9 cellular contexts compared by ENCODE assay signal in genomic region chr12:52351196-52352059, GRCh38. TPM values are rescaled to one million over a fixed set of nuclear protein-coding genes. Genes with fewer than 3 reads are reported as not detected.
A peak's percentile ranks its signal among the peaks of the same experiment; 100 is the strongest.
DNase-seq lines count a peak whose midpoint lies in the region; ATAC-seq, FAIRE-seq and TF ChIP-seq lines count a peak whose summit lies in the region.
"Had no signal": no experiment of that assay in that cellular context is flagged by ENCODE, and none has a peak within 500 bp of the region (broad histone marks: within the 10 kb centered on the region; RNA-seq: fewer than 3 reads in every experiment).

No MANE protein-coding gene starts in this region.

- no peaks in the 10 kb centered on the region for H3K79me2 ChIP-seq in HepG2 (ENCODE audit: insufficient read depth, low read length)
- no peaks in the 10 kb centered on the region for H3K79me2 ChIP-seq in smooth muscle cell (ENCODE audit: low read depth)

- no peak overlapping the region for H3K27ac Mint-ChIP-seq in activated naive CD4-positive, alpha-beta T cell treated with anti-CD3 and anti-CD28 coated beads, Interleukin-2, amount 50 U/mL, for 24 hours

- H3K27ac ChIP-seq in right lobe of liver = no peak overlapping the region
- H3K27ac ChIP-seq in HepG2 (ENCODE audit: extremely low read length, insufficient read depth, low read length) = no peak overlapping the region
- peak overlapping the region; percentile 70 to 95 (median 93) for H3K27ac ChIP-seq in thyroid gland
- H3K27ac ChIP-seq in smooth muscle cell (ENCODE audit: low read depth) = no peak overlapping the region

- no peak for TF ChIP-seq RAD21 in HepG2 (CRISPR knock-in tag; IDR thresholded peaks at IDR 0.05)

- H3K9ac ChIP-seq in HepG2 (ENCODE audit: insufficient read depth, low read depth, low read length) = no peak overlapping the region
- no peak overlapping the region for H3K9ac ChIP-seq in smooth muscle cell (ENCODE audit: low read depth)

- no TSS peak for BruUV-seq in HepG2 (replicated peaks; lab: Mats Ljungman, UMichigan)

- peak overlapping the region; percentile 51 for H3K4me3 Mint-ChIP-seq in activated naive CD4-positive, alpha-beta T cell treated with anti-CD3 and anti-CD28 coated beads, Interleukin-2, amount 50 U/mL, for 24 hours

- no peaks in the 10 kb centered on the region for H3F3A ChIP-seq in smooth muscle cell (ENCODE audit: low read depth)

- in situ Hi-C loops in HepG2 (cut with HindIII; ENCODE audit: extremely low pct_ligation_motif_present, low pct_unique_long_range_greater_than_20kb) = no loop called here

- H3K9me3 ChIP-seq in right lobe of liver (no peaks in the 10 kb centered on the region), HepG2 (ENCODE audit: low read length) (no peaks in the 10 kb centered on the region), mucosa of descending colon (no peaks in the 10 kb centered on the region), thyroid gland (no peaks in the 10 kb centered on the region), smooth muscle cell (replicated peaks; ENCODE audit: low read depth) (no peaks in the 10 kb centered on the region)

- no peak for TF ChIP-seq CTCF in right lobe of liver (IDR thresholded peaks at IDR 0.05)
- no peak for TF ChIP-seq CTCF in HepG2 (CRISPR knock-in tag; IDR thresholded peaks at IDR 0.05)
- no peak for TF ChIP-seq CTCF in mucosa of descending colon (IDR thresholded peaks at IDR 0.05)
- no peak for TF ChIP-seq CTCF in thyroid gland (IDR thresholded peaks at IDR 0.05)
- TF ChIP-seq CTCF in smooth muscle cell (IDR thresholded peaks at IDR 0.05; ENCODE audit: borderline replicate concordance, insufficient read depth, poor library complexity, severe bottlenecking) = no peak

- no peaks in the 10 kb centered on the region for H3K36me3 Mint-ChIP-seq in activated naive CD4-positive, alpha-beta T cell treated with anti-CD3 and anti-CD28 coated beads, Interleukin-2, amount 50 U/mL, for 24 hours

- peak; percentile 49 to 84 (median 77) for DNase-seq in right lobe of liver
- DNase-seq in HepG2 (ENCODE audit: low spot score) = no peak
- no peak for DNase-seq in mucosa of descending colon
- peak; percentile 90 to 92 for DNase-seq in thyroid gland
- DNase-seq in smooth muscle cell (lab: John Stamatoyannopoulos, UW; ENCODE audit: unreplicated experiment) = no peak

- H3K4me1 ChIP-seq in right lobe of liver (peaks cover 0 to 12% (median 0%) of the 10 kb centered on the region in 4 donors), HepG2 (ENCODE audit: insufficient read depth, low read length) (peaks cover 9% of the 10 kb centered on the region), mucosa of descending colon (ENCODE audit: low read depth) (no peaks in the 10 kb centered on the region), thyroid gland (peaks cover 53 to 61% of the 10 kb centered on the region in 2 donors), smooth muscle cell (ENCODE audit: low read depth) (no peaks in the 10 kb centered on the region)

- no peak overlapping the region for H3K4me2 ChIP-seq in HepG2 (ENCODE audit: low read depth, low read length)
- no peak overlapping the region for H3K4me2 ChIP-seq in smooth muscle cell

- TF ChIP-seq POLR2A in right lobe of liver (IDR thresholded peaks at IDR 0.05) = no peak
- no peak for TF ChIP-seq POLR2A in HepG2 (IDR thresholded peaks at IDR 0.05; ENCODE audit: insufficient read depth in 1 of 2, low read depth in 2 of 2, low read length in 2 of 2)
- TF ChIP-seq POLR2A in thyroid gland (IDR thresholded peaks at IDR 0.05) = peak in 1 of 2 donors; percentile 29

- POLR2A ChIA-PET in HepG2 (lab: Yijun Ruan, JAX) = no interaction called here

- ATAC-seq in right lobe of liver = peak; percentile 69 to 87 (median 82)
- no peak for ATAC-seq in HepG2
- ATAC-seq in mucosa of descending colon = peak; percentile 24
- ATAC-seq in GM18517 (IDR thresholded peaks at IDR 0.05; ENCODE audit: unreplicated experiment) = no peak
- ATAC-seq in GM19351 (IDR thresholded peaks at IDR 0.05; ENCODE audit: unreplicated experiment) = no peak

- FAIRE-seq in HepG2 (lab: Jason Lieb, UNC) = no peak

- H3K4me3 ChIP-seq in right lobe of liver (no peak overlapping the region), HepG2 (replicated peaks in 1 of 3; ENCODE audit: insufficient read depth in 1 of 3, low read depth in 2 of 3, low read length in 3 of 3) (no peak overlapping the region), mucosa of descending colon (no peak overlapping the region), thyroid gland (replicated peaks in 1 of 3) (no peak overlapping the region), smooth muscle cell (no peak overlapping the region)

- no peak overlapping the region for H2AFZ ChIP-seq in HepG2 (ENCODE audit: low read length)
- H2AFZ ChIP-seq in smooth muscle cell (ENCODE audit: low read depth) = no peak overlapping the region

- 10% methylated on average over 6 of the region's 9 CpGs for WGBS in right lobe of liver (ENCODE audit: insufficient coverage, low coverage, low lambda C conversion rate, missing lambda C conversion rate)
- 2% methylated on average over 6 of the region's 9 CpGs for WGBS in HepG2 (ENCODE audit: low lambda C conversion rate)
- 20 to 24% methylated on average over 9 of the region's 9 CpGs for WGBS in thyroid gland, 2 donors
- WGBS in smooth muscle cell (ENCODE audit: low lambda C conversion rate) = 84% methylated on average over 9 of the region's 9 CpGs

- H3K27me3 Mint-ChIP-seq in activated naive CD4-positive, alpha-beta T cell treated with anti-CD3 and anti-CD28 coated beads, Interleukin-2, amount 50 U/mL, for 24 hours = no peaks in the 10 kb centered on the region

- H3K9me3 Mint-ChIP-seq in activated naive CD4-positive, alpha-beta T cell treated with anti-CD3 and anti-CD28 coated beads, Interleukin-2, amount 50 U/mL, for 24 hours = no peaks in the 10 kb centered on the region

- intact Hi-C loops in right lobe of liver (cut with DNase I) = no loop called here
- intact Hi-C loops in HepG2 (cut with micrococcal nuclease; ENCODE audit: unreplicated experiment) = loop anchor here (5.0 kb wide), 1 partner anchor 409 kb away; no protein-coding TSS in a partner anchor
- intact Hi-C loops in mucosa of descending colon (cut with DNase I, micrococcal nuclease) = no loop called here
- intact Hi-C loops in thyroid gland (cut with DNase I) = no loop called here

- TF ChIP-seq EP300 in HepG2 (IDR thresholded peaks at IDR 0.05; ENCODE audit: low read depth in 2 of 2, low read length in 2 of 2) (no peak), HepG2 (CRISPR knock-in tag; IDR thresholded peaks at IDR 0.05; ENCODE audit: borderline replicate concordance) (no peak)

- H3K36me3 ChIP-seq in right lobe of liver (no peaks in the 10 kb centered on the region), HepG2 (replicated peaks in 1 of 2; ENCODE audit: control insufficient read depth in 1 of 2, insufficient read depth in 2 of 2, low read length in 2 of 2) (no peaks in the 10 kb centered on the region), mucosa of descending colon (ENCODE audit: low read depth) (no peaks in the 10 kb centered on the region), thyroid gland (no peaks in the 10 kb centered on the region), smooth muscle cell (ENCODE audit: low read depth) (no peaks in the 10 kb centered on the region)

- H3K27me3 ChIP-seq in right lobe of liver (no peaks in the 10 kb centered on the region), HepG2 (ENCODE audit: control insufficient read depth in 1 of 2, insufficient read depth in 2 of 2, low read length in 2 of 2) (peaks cover 0 to 32% of the 10 kb centered on the region in 2 experiments; a peak in 4 of 5 replicates), thyroid gland (no peaks in the 10 kb centered on the region), smooth muscle cell (ENCODE audit: low read depth) (peaks cover 54% of the 10 kb centered on the region)

- CTCF ChIA-PET in HepG2 (lab: Yijun Ruan, JAX; ENCODE audit: low intra/inter-chr PET ratio, low total read pairs) = no interaction called here

- H4K20me1 ChIP-seq in HepG2 (ENCODE audit: insufficient read depth, low read length) (no peaks in the 10 kb centered on the region), smooth muscle cell (ENCODE audit: low read depth) (no peaks in the 10 kb centered on the region)

- peaks cover 22% of the 10 kb centered on the region for H3K4me1 Mint-ChIP-seq in activated naive CD4-positive, alpha-beta T cell treated with anti-CD3 and anti-CD28 coated beads, Interleukin-2, amount 50 U/mL, for 24 hours

RNA-seq across cellular contexts. Expression of gene KRT85, which starts 15.9 kb away (rescaled TPM):
- total RNA-seq in right lobe of liver (not detected), HepG2 (2016; rRNA removed; fragmentation: Illumina TruSeq; extraction: Trizol) (not detected in 2 replicates), mucosa of descending colon (not detected), thyroid gland (not detected), smooth muscle cell (not detected in 2 replicates)
- not detected in 2 replicates for total RNA-seq in HepG2 (2016; cell fraction: cytosol; rRNA removed; fragmentation: Illumina TruSeq; extraction: Trizol; ENCODE audit: low read depth)
- total RNA-seq in HepG2 (2016; cell fraction: insoluble cytoplasmic fraction; rRNA removed; fragmentation: Illumina TruSeq; extraction: Trizol) = not detected in 2 replicates
- not detected in 2 replicates for total RNA-seq in HepG2 (2016; cell fraction: membrane; rRNA removed; fragmentation: Illumina TruSeq; extraction: Trizol)
- not detected in 2 replicates for total RNA-seq in HepG2 (2016; cell fraction: nucleus; rRNA removed; fragmentation: Illumina TruSeq; extraction: Trizol)
- polyA plus RNA-seq in HepG2 (2011; rRNA removed) (not detected in 2 replicates), smooth muscle cell (not detected in 2 replicates)
- not detected in 2 replicates for polyA plus RNA-seq in HepG2 (2011; cell fraction: cytosol; rRNA removed)
- polyA plus RNA-seq in HepG2 (2011; cell fraction: nucleus; rRNA removed) = not detected in 2 replicates
- not detected in 2 replicates for polyA plus RNA-seq in HepG2 (2012)
- not detected in 2 replicates for polyA plus RNA-seq in HepG2 (2016; cell fraction: cytosol; fragmentation: Illumina TruSeq; extraction: Trizol; ENCODE audit: low read depth)
- not detected in 2 replicates for polyA plus RNA-seq in HepG2 (2016; cell fraction: insoluble cytoplasmic fraction; fragmentation: Illumina TruSeq; extraction: Trizol; ENCODE audit: low read depth)
- not detected in 2 replicates for polyA plus RNA-seq in HepG2 (2016; cell fraction: membrane; fragmentation: Illumina TruSeq; extraction: Trizol; ENCODE audit: low read depth)
- polyA plus RNA-seq in HepG2 (2016; cell fraction: nucleus; fragmentation: Illumina TruSeq; extraction: Trizol; ENCODE audit: insufficient read depth, low read depth) = not detected in 2 replicates
- polyA minus RNA-seq in HepG2 (2011; rRNA and poly(A)+ RNA removed; ENCODE audit: low replicate concordance) = not detected in 2 replicates
- not detected in 2 replicates for polyA minus RNA-seq in HepG2 (2011; cell fraction: cytosol; rRNA and poly(A)+ RNA removed)
- not detected in 2 replicates for polyA minus RNA-seq in HepG2 (2011; cell fraction: nucleus; rRNA and poly(A)+ RNA removed)
- total RNA-seq: renal cortical epithelial cell had no signal

RNA-seq across cellular contexts. Expression of gene KRT83, which starts 30.2 kb away (rescaled TPM):
- not detected for total RNA-seq in right lobe of liver
- total RNA-seq in HepG2 (2016; rRNA removed; fragmentation: Illumina TruSeq; extraction: Trizol) = not detected in 2 replicates
- not detected in 2 replicates for total RNA-seq in HepG2 (2016; cell fraction: cytosol; rRNA removed; fragmentation: Illumina TruSeq; extraction: Trizol; ENCODE audit: low read depth)
- total RNA-seq in HepG2 (2016; cell fraction: insoluble cytoplasmic fraction; rRNA removed; fragmentation: Illumina TruSeq; extraction: Trizol) = not detected in 2 replicates
- total RNA-seq in HepG2 (2016; cell fraction: membrane; rRNA removed; fragmentation: Illumina TruSeq; extraction: Trizol) = not detected in 2 replicates
- total RNA-seq in HepG2 (2016; cell fraction: nucleus; rRNA removed; fragmentation: Illumina TruSeq; extraction: Trizol) = not detected in 2 replicates
- not detected in 2 replicates for polyA plus RNA-seq in HepG2 (2011; rRNA removed)
- not detected in 2 replicates for polyA plus RNA-seq in HepG2 (2011; cell fraction: cytosol; rRNA removed)
- polyA plus RNA-seq in HepG2 (2011; cell fraction: nucleus; rRNA removed) = not detected in 2 replicates
- polyA plus RNA-seq in HepG2 (2012) = not detected in 2 replicates
- polyA plus RNA-seq in HepG2 (2016; cell fraction: cytosol; fragmentation: Illumina TruSeq; extraction: Trizol; ENCODE audit: low read depth) = not detected in 2 replicates
- not detected in 2 replicates for polyA plus RNA-seq in HepG2 (2016; cell fraction: insoluble cytoplasmic fraction; fragmentation: Illumina TruSeq; extraction: Trizol; ENCODE audit: low read depth)
- not detected in 2 replicates for polyA plus RNA-seq in HepG2 (2016; cell fraction: membrane; fragmentation: Illumina TruSeq; extraction: Trizol; ENCODE audit: low read depth)
- not detected in 2 replicates for polyA plus RNA-seq in HepG2 (2016; cell fraction: nucleus; fragmentation: Illumina TruSeq; extraction: Trizol; ENCODE audit: insufficient read depth, low read depth)
- 0.98 TPM in 1 of 2 replicates, not detected in the other for polyA minus RNA-seq in HepG2 (2011; rRNA and poly(A)+ RNA removed; ENCODE audit: low replicate concordance)
- polyA minus RNA-seq in HepG2 (2011; cell fraction: cytosol; rRNA and poly(A)+ RNA removed) = not detected in 2 replicates
- not detected in 2 replicates for polyA minus RNA-seq in HepG2 (2011; cell fraction: nucleus; rRNA and poly(A)+ RNA removed)
- total RNA-seq in mucosa of descending colon = not detected
- total RNA-seq in thyroid gland = under 1 TPM in 3 of 4 donors, not detected in 1; 0.22 to 0.46 (median 0.40) TPM
- not detected in 2 replicates for total RNA-seq in smooth muscle cell
- polyA plus RNA-seq in smooth muscle cell = not detected in 2 replicates
- total RNA-seq: renal cortical epithelial cell had no signal

RNA-seq across cellular contexts. Expression of gene KRT84, which starts 34.0 kb away (rescaled TPM):
- total RNA-seq in right lobe of liver (not detected), HepG2 (2016; rRNA removed; fragmentation: Illumina TruSeq; extraction: Trizol) (not detected in 2 replicates), mucosa of descending colon (not detected), thyroid gland (not detected), smooth muscle cell (5.6 and 8.0 TPM in 2 replicates)
- not detected in 2 replicates for total RNA-seq in HepG2 (2016; cell fraction: cytosol; rRNA removed; fragmentation: Illumina TruSeq; extraction: Trizol; ENCODE audit: low read depth)
- not detected in 2 replicates for total RNA-seq in HepG2 (2016; cell fraction: insoluble cytoplasmic fraction; rRNA removed; fragmentation: Illumina TruSeq; extraction: Trizol)
- total RNA-seq in HepG2 (2016; cell fraction: membrane; rRNA removed; fragmentation: Illumina TruSeq; extraction: Trizol) = not detected in 2 replicates
- not detected in 2 replicates for total RNA-seq in HepG2 (2016; cell fraction: nucleus; rRNA removed; fragmentation: Illumina TruSeq; extraction: Trizol)
- polyA plus RNA-seq in HepG2 (2011; rRNA removed) (not detected in 2 replicates), smooth muscle cell (0.09 and 2.1 TPM in 2 replicates)
- not detected in 2 replicates for polyA plus RNA-seq in HepG2 (2011; cell fraction: cytosol; rRNA removed)
- not detected in 2 replicates for polyA plus RNA-seq in HepG2 (2011; cell fraction: nucleus; rRNA removed)
- polyA plus RNA-seq in HepG2 (2012) = not detected in 2 replicates
- not detected in 2 replicates for polyA plus RNA-seq in HepG2 (2016; cell fraction: cytosol; fragmentation: Illumina TruSeq; extraction: Trizol; ENCODE audit: low read depth)
- polyA plus RNA-seq in HepG2 (2016; cell fraction: insoluble cytoplasmic fraction; fragmentation: Illumina TruSeq; extraction: Trizol; ENCODE audit: low read depth) = not detected in 2 replicates
- polyA plus RNA-seq in HepG2 (2016; cell fraction: membrane; fragmentation: Illumina TruSeq; extraction: Trizol; ENCODE audit: low read depth) = not detected in 2 replicates
- polyA plus RNA-seq in HepG2 (2016; cell fraction: nucleus; fragmentation: Illumina TruSeq; extraction: Trizol; ENCODE audit: insufficient read depth, low read depth) = not detected in 2 replicates
- not detected in 2 replicates for polyA minus RNA-seq in HepG2 (2011; rRNA and poly(A)+ RNA removed; ENCODE audit: low replicate concordance)
- polyA minus RNA-seq in HepG2 (2011; cell fraction: cytosol; rRNA and poly(A)+ RNA removed) = not detected in 2 replicates
- not detected in 2 replicates for polyA minus RNA-seq in HepG2 (2011; cell fraction: nucleus; rRNA and poly(A)+ RNA removed)
- total RNA-seq: renal cortical epithelial cell had no signal

RNA-seq across cellular contexts. Expression of gene KRT82, which starts 54.7 kb away (rescaled TPM):
- total RNA-seq in right lobe of liver (not detected), HepG2 (2016; rRNA removed; fragmentation: Illumina TruSeq; extraction: Trizol) (not detected in 2 replicates), mucosa of descending colon (not detected), thyroid gland (not detected), smooth muscle cell (not detected in 2 replicates)
- total RNA-seq in HepG2 (2016; cell fraction: cytosol; rRNA removed; fragmentation: Illumina TruSeq; extraction: Trizol; ENCODE audit: low read depth) = not detected in 2 replicates
- not detected in 2 replicates for total RNA-seq in HepG2 (2016; cell fraction: insoluble cytoplasmic fraction; rRNA removed; fragmentation: Illumina TruSeq; extraction: Trizol)
- total RNA-seq in HepG2 (2016; cell fraction: membrane; rRNA removed; fragmentation: Illumina TruSeq; extraction: Trizol) = not detected in 2 replicates
- not detected in 2 replicates for total RNA-seq in HepG2 (2016; cell fraction: nucleus; rRNA removed; fragmentation: Illumina TruSeq; extraction: Trizol)
- polyA plus RNA-seq in HepG2 (2011; rRNA removed) (not detected in 2 replicates), smooth muscle cell (0.23 TPM in 1 of 2 replicates, not detected in the other)
- polyA plus RNA-seq in HepG2 (2011; cell fraction: cytosol; rRNA removed) = not detected in 2 replicates
- polyA plus RNA-seq in HepG2 (2011; cell fraction: nucleus; rRNA removed) = not detected in 2 replicates
- polyA plus RNA-seq in HepG2 (2012) = not detected in 2 replicates
- polyA plus RNA-seq in HepG2 (2016; cell fraction: cytosol; fragmentation: Illumina TruSeq; extraction: Trizol; ENCODE audit: low read depth) = not detected in 2 replicates
- polyA plus RNA-seq in HepG2 (2016; cell fraction: insoluble cytoplasmic fraction; fragmentation: Illumina TruSeq; extraction: Trizol; ENCODE audit: low read depth) = not detected in 2 replicates
- polyA plus RNA-seq in HepG2 (2016; cell fraction: membrane; fragmentation: Illumina TruSeq; extraction: Trizol; ENCODE audit: low read depth) = not detected in 2 replicates
- polyA plus RNA-seq in HepG2 (2016; cell fraction: nucleus; fragmentation: Illumina TruSeq; extraction: Trizol; ENCODE audit: insufficient read depth, low read depth) = not detected in 2 replicates
- polyA minus RNA-seq in HepG2 (2011; rRNA and poly(A)+ RNA removed; ENCODE audit: low replicate concordance) = not detected in 2 replicates
- polyA minus RNA-seq in HepG2 (2011; cell fraction: cytosol; rRNA and poly(A)+ RNA removed) = not detected in 2 replicates
- polyA minus RNA-seq in HepG2 (2011; cell fraction: nucleus; rRNA and poly(A)+ RNA removed) = not detected in 2 replicates
- total RNA-seq: renal cortical epithelial cell had no signal

Comparison
In these comparisons a context has a peak if more than half of its experiments do, and no peak if none do; other contexts are left out.
1. ATAC-seq: peak in right lobe of liver (4 of 4) and mucosa of descending colon (single experiment); none in HepG2 (single experiment), GM18517 (single experiment) and GM19351 (single experiment).
2. DNase-seq: peak in right lobe of liver (3 of 3) and thyroid gland (2 of 2); none in HepG2 (single experiment), mucosa of descending colon (0 of 3) and smooth muscle cell (single experiment).
3. H3K27ac ChIP-seq: peak in thyroid gland (3 of 3); none in right lobe of liver (0 of 3), HepG2 (single experiment) and smooth muscle cell (single experiment).